In the genomic region with DNA sequence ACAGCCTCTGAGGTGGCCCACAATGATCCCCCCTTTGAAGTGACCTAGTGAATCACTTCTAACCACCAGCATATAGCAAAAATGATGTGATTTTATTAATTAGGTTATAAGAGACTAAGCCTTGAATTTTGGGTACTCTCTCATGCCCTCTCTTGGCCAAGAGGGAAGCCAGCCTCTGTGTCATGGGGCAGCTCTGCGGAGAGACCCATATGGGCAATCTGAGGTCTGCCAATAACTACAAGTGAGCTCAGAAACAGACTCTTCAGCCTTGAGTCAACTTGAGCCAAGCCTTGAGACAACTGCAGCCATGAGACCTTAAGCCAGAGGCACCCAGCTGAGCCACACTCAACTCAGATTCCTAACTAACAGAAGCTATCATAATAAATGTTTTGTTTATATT, we compare ENCODE assay signal across 2 cellular contexts.
TF ChIP-seq lines count a peak whose summit lies in the region.

No MANE protein-coding gene starts in this region.

TF ChIP-seq in SK-N-SH, 30 proteins besides CTCF, POLR2A, EP300 and RAD21 (continued from another document):
- TF ChIP-seq YY1 (IDR thresholded peaks at IDR 0.05; ENCODE audit: low read depth) (no peak), NFIC (IDR thresholded peaks at IDR 0.05; ENCODE audit: borderline replicate concordance) (no peak), SMC3 (IDR thresholded peaks at IDR 0.05; ENCODE audit: low read depth, low read length) (no peak), RCOR1 (IDR thresholded peaks at IDR 0.05; ENCODE audit: low read length) (no peak), POLR2AphosphoS5 (IDR thresholded peaks at IDR 0.05; ENCODE audit: low read depth, low read length) (no peak), CHD2 (IDR thresholded peaks at IDR 0.05; ENCODE audit: low read length, partially characterized antibody) (no peak), NRF1 (IDR thresholded peaks at IDR 0.05; ENCODE audit: low read depth, low read length) (no peak), TAF1 (IDR thresholded peaks at IDR 0.05; ENCODE audit: borderline replicate concordance, low read depth, low read length) (no peak)
- TF ChIP-seq, protein P1, sequence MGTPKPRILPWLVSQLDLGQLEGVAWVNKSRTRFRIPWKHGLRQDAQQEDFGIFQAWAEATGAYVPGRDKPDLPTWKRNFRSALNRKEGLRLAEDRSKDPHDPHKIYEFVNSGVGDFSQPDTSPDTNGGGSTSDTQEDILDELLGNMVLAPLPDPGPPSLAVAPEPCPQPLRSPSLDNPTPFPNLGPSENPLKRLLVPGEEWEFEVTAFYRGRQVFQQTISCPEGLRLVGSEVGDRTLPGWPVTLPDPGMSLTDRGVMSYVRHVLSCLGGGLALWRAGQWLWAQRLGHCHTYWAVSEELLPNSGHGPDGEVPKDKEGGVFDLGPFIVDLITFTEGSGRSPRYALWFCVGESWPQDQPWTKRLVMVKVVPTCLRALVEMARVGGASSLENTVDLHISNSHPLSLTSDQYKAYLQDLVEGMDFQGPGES (IDR thresholded peaks at IDR 0.05; ENCODE audit: low read depth, low read length) = no peak
- TF ChIP-seq, protein P2, sequence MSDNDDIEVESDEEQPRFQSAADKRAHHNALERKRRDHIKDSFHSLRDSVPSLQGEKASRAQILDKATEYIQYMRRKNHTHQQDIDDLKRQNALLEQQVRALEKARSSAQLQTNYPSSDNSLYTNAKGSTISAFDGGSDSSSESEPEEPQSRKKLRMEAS (IDR thresholded peaks at IDR 0.05; ENCODE audit: low read depth) = no peak
- TF ChIP-seq, protein P3, sequence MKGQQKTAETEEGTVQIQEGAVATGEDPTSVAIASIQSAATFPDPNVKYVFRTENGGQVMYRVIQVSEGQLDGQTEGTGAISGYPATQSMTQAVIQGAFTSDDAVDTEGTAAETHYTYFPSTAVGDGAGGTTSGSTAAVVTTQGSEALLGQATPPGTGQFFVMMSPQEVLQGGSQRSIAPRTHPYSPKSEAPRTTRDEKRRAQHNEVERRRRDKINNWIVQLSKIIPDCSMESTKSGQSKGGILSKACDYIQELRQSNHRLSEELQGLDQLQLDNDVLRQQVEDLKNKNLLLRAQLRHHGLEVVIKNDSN (IDR thresholded peaks at IDR 0.05; ENCODE audit: borderline replicate concordance, low read depth) = no peak

TF ChIP-seq in SK-N-SH treated with all-trans-retinoic acid at 6 μM for 48 hours, 23 proteins besides CTCF, POLR2A, EP300 and RAD21 (continued from another document):
- TF ChIP-seq ESRRG (CRISPR knock-in tag; IDR thresholded peaks at IDR 0.05) = no peak
- no peak for TF ChIP-seq RARB (CRISPR knock-in tag; IDR thresholded peaks at IDR 0.05)
- no peak for TF ChIP-seq PPARA (CRISPR knock-in tag; IDR thresholded peaks at IDR 0.05; ENCODE audit: borderline replicate concordance)
- TF ChIP-seq, protein P4, sequence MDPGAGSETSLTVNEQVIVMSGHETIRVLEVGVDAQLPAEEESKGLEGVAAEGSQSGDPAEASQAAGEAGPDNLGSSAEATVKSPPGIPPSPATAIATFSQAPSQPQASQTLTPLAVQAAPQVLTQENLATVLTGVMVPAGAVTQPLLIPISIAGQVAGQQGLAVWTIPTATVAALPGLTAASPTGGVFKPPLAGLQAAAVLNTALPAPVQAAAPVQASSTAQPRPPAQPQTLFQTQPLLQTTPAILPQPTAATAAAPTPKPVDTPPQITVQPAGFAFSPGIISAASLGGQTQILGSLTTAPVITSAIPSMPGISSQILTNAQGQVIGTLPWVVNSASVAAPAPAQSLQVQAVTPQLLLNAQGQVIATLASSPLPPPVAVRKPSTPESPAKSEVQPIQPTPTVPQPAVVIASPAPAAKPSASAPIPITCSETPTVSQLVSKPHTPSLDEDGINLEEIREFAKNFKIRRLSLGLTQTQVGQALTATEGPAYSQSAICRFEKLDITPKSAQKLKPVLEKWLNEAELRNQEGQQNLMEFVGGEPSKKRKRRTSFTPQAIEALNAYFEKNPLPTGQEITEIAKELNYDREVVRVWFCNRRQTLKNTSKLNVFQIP (CRISPR knock-in tag; IDR thresholded peaks at IDR 0.05; ENCODE audit: borderline replicate concordance, low read depth) = no peak
- TF ChIP-seq, protein P5, sequence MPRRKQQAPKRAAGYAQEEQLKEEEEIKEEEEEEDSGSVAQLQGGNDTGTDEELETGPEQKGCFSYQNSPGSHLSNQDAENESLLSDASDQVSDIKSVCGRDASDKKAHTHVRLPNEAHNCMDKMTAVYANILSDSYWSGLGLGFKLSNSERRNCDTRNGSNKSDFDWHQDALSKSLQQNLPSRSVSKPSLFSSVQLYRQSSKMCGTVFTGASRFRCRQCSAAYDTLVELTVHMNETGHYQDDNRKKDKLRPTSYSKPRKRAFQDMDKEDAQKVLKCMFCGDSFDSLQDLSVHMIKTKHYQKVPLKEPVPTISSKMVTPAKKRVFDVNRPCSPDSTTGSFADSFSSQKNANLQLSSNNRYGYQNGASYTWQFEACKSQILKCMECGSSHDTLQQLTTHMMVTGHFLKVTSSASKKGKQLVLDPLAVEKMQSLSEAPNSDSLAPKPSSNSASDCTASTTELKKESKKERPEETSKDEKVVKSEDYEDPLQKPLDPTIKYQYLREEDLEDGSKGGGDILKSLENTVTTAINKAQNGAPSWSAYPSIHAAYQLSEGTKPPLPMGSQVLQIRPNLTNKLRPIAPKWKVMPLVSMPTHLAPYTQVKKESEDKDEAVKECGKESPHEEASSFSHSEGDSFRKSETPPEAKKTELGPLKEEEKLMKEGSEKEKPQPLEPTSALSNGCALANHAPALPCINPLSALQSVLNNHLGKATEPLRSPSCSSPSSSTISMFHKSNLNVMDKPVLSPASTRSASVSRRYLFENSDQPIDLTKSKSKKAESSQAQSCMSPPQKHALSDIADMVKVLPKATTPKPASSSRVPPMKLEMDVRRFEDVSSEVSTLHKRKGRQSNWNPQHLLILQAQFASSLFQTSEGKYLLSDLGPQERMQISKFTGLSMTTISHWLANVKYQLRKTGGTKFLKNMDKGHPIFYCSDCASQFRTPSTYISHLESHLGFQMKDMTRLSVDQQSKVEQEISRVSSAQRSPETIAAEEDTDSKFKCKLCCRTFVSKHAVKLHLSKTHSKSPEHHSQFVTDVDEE (CRISPR knock-in tag; IDR thresholded peaks at IDR 0.05) = no peak
- TF ChIP-seq OSR1 (CRISPR knock-in tag; IDR thresholded peaks at IDR 0.05) = no peak
- no peak for TF ChIP-seq ARNTL (CRISPR knock-in tag; IDR thresholded peaks at IDR 0.05; ENCODE audit: borderline replicate concordance, low read depth)
- TF ChIP-seq ZNF8 (CRISPR knock-in tag; IDR thresholded peaks at IDR 0.05) = no peak
- TF ChIP-seq TOX (CRISPR knock-in tag; IDR thresholded peaks at IDR 0.05; ENCODE audit: borderline replicate concordance) = no peak
- TF ChIP-seq GLIS3 (CRISPR knock-in tag; IDR thresholded peaks at IDR 0.05) = no peak
- TF ChIP-seq ZNF565 (CRISPR knock-in tag; conservative IDR thresholded peaks at IDR 0.05; ENCODE audit: low read depth) = no peak
- TF ChIP-seq, protein P6, sequence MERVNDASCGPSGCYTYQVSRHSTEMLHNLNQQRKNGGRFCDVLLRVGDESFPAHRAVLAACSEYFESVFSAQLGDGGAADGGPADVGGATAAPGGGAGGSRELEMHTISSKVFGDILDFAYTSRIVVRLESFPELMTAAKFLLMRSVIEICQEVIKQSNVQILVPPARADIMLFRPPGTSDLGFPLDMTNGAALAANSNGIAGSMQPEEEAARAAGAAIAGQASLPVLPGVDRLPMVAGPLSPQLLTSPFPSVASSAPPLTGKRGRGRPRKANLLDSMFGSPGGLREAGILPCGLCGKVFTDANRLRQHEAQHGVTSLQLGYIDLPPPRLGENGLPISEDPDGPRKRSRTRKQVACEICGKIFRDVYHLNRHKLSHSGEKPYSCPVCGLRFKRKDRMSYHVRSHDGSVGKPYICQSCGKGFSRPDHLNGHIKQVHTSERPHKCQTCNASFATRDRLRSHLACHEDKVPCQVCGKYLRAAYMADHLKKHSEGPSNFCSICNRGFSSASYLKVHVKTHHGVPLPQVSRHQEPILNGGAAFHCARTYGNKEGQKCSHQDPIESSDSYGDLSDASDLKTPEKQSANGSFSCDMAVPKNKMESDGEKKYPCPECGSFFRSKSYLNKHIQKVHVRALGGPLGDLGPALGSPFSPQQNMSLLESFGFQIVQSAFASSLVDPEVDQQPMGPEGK (CRISPR knock-in tag; IDR thresholded peaks at IDR 0.05; ENCODE audit: borderline replicate concordance) = no peak
- no peak for TF ChIP-seq ZNF70 (CRISPR knock-in tag; IDR thresholded peaks at IDR 0.05)
- no peak for TF ChIP-seq SNAI2 (CRISPR knock-in tag; IDR thresholded peaks at IDR 0.05)
- TF ChIP-seq ZFP30 (CRISPR knock-in tag; IDR thresholded peaks at IDR 0.05) = no peak
- TF ChIP-seq CSDC2 (CRISPR knock-in tag; IDR thresholded peaks at IDR 0.05) = no peak
